Comparison of ENCODE assay signal across 12 cellular contexts in the genomic region with DNA sequence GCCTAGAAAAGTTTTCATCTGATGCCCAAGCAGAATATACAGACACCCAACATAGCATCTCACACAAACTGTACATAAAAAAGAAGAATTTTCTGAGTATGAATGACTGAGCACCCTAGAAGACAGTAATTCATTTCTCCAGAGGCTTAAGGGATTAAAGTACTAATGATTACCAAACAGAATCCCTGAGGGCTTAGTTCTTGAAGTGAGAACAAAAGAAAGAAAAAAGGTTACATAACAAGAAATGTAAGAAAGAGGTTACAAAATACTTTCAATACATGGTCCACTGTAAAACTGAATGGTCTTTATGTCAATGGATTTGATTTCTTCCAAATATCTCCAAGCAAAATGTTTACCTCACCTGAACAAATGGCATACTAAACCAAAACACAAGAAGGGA.
"Had no signal": no experiment of that assay in that cellular context is flagged by ENCODE, and none has a peak within 500 bp of the region (broad histone marks: within the 10 kb centered on the region; RNA-seq: fewer than 3 reads in every experiment).

No MANE protein-coding gene starts in this region.

- H3K4me3 Mint-ChIP-seq: effector memory CD8-positive, alpha-beta T cell; T-helper 2 cell treated with Interferon-gamma antibody and Interleukin-4, amounts not matched to agents 5 μg/mL and 100 μg/mL, for 36 hours had no signal

- H3K27me3 Mint-ChIP-seq: effector memory CD8-positive, alpha-beta T cell had no signal

- H3K27me3 ChIP-seq: thyroid gland had no signal

- ATAC-seq: activated CD4-positive, CD25-positive, alpha-beta regulatory T cell treated with anti-CD3 and anti-CD28 coated beads, Interleukin-2, amount 50 U/mL, for 24 hours; effector memory CD8-positive, alpha-beta T cell; left ventricle myocardium superior had no signal

- H3K27ac ChIP-seq: thyroid gland had no signal

- H3K9me3 ChIP-seq: thyroid gland had no signal

- H3K9me3 Mint-ChIP-seq: effector memory CD8-positive, alpha-beta T cell; T-helper 2 cell treated with Interferon-gamma antibody and Interleukin-4, amounts not matched to agents 5 μg/mL and 100 μg/mL, for 36 hours had no signal

- H3K4me1 ChIP-seq: thyroid gland had no signal

- H3K4me3 ChIP-seq: thyroid gland had no signal

- DNase-seq: activated gamma-delta T cell treated with Interleukin-2 at 50 U/mL for 16 hours; central memory CD4-positive, alpha-beta T cell; cortex of kidney; effector memory CD8-positive, alpha-beta T cell; kidney; left ventricle myocardium superior; mesendoderm; stimulated activated CD4-positive, alpha-beta T cell treated with anti-CD3 and anti-CD28 coated beads, Interleukin-15, amount 100 ng/mL, for 24 hours; stimulated activated CD4-positive, alpha-beta T cell treated with anti-CD3 and anti-CD28 coated beads, Interleukin-4, amount 100 ng/mL, for 4 hours; thyroid gland had no signal
